Comparison of ENCODE assay signal across 2 cellular contexts in genomic region chr12:110733857-110734373, GRCh38.
TF ChIP-seq lines count a peak whose summit lies in the region.

No MANE protein-coding gene starts in this region.

TF ChIP-seq in SK-N-SH, 30 proteins besides CTCF, POLR2A, EP300 and RAD21 (continued from another document):
- no peak for TF ChIP-seq CHD2 (IDR thresholded peaks at IDR 0.05; ENCODE audit: low read length, partially characterized antibody)
- no peak for TF ChIP-seq REST (IDR thresholded peaks at IDR 0.05; ENCODE audit: low read depth, low read length)
- TF ChIP-seq USF2 (IDR thresholded peaks at IDR 0.05; ENCODE audit: borderline replicate concordance, low read depth, low read length): no peak
- no peak for TF ChIP-seq SIN3A (IDR thresholded peaks at IDR 0.05; ENCODE audit: borderline replicate concordance, low read depth, low read length)
- TF ChIP-seq PBX3 (IDR thresholded peaks at IDR 0.05): no peak
- TF ChIP-seq NFIC (IDR thresholded peaks at IDR 0.05; ENCODE audit: borderline replicate concordance): no peak
- no peak for TF ChIP-seq GATA2 (CRISPR knock-in tag; IDR thresholded peaks at IDR 0.05)
- TF ChIP-seq TAF1 (IDR thresholded peaks at IDR 0.05; ENCODE audit: borderline replicate concordance, low read depth, low read length): no peak
- no peak for TF ChIP-seq FOXJ3 (CRISPR knock-in tag; IDR thresholded peaks at IDR 0.05)
- TF ChIP-seq NRF1 (IDR thresholded peaks at IDR 0.05; ENCODE audit: low read depth, low read length): no peak
- no peak for TF ChIP-seq MAX (IDR thresholded peaks at IDR 0.05; ENCODE audit: low read depth)
- no peak for TF ChIP-seq RCOR1 (IDR thresholded peaks at IDR 0.05; ENCODE audit: low read length)
- TF ChIP-seq RXRA (IDR thresholded peaks at IDR 0.05; ENCODE audit: borderline replicate concordance, low read depth): no peak
- TF ChIP-seq GABPA (IDR thresholded peaks at IDR 0.05; ENCODE audit: low read depth): no peak
- TF ChIP-seq EZH2phosphoT487 (IDR thresholded peaks at IDR 0.05; ENCODE audit: borderline replicate concordance, low read depth): no peak
- no peak for TF ChIP-seq TCF12 (IDR thresholded peaks at IDR 0.05)
- no peak for TF ChIP-seq JUND (IDR thresholded peaks at IDR 0.05)

TF ChIP-seq in SK-N-SH treated with all-trans-retinoic acid at 6 μM for 48 hours, 23 proteins besides CTCF, POLR2A, EP300 and RAD21 (continued from another document):
- no peak for TF ChIP-seq POU6F1 (CRISPR knock-in tag; IDR thresholded peaks at IDR 0.05; ENCODE audit: borderline replicate concordance, low read depth)
- TF ChIP-seq SNAI2 (CRISPR knock-in tag; IDR thresholded peaks at IDR 0.05): no peak
- TF ChIP-seq ESRRG (CRISPR knock-in tag; IDR thresholded peaks at IDR 0.05): no peak
- TF ChIP-seq TSHZ2 (CRISPR knock-in tag; IDR thresholded peaks at IDR 0.05): no peak
- TF ChIP-seq ZFP3 (CRISPR knock-in tag; IDR thresholded peaks at IDR 0.05): no peak
- TF ChIP-seq TCF4 (CRISPR knock-in tag; IDR thresholded peaks at IDR 0.05; ENCODE audit: borderline replicate concordance): no peak
- no peak for TF ChIP-seq ZNF8 (CRISPR knock-in tag; IDR thresholded peaks at IDR 0.05)
- TF ChIP-seq ZFP30 (CRISPR knock-in tag; IDR thresholded peaks at IDR 0.05): no peak
- no peak for TF ChIP-seq ARNTL (CRISPR knock-in tag; IDR thresholded peaks at IDR 0.05; ENCODE audit: borderline replicate concordance, low read depth)
- no peak for TF ChIP-seq OSR1 (CRISPR knock-in tag; IDR thresholded peaks at IDR 0.05)
- TF ChIP-seq ZC3H10 (CRISPR knock-in tag; IDR thresholded peaks at IDR 0.05): no peak
